18 cellular contexts compared by ENCODE assay signal in genomic region chr10:60511823-60512222, GRCh38.
"Had no signal": no experiment of that assay in that cellular context is flagged by ENCODE, and none has a peak within 500 bp of the region (broad histone marks: within the 10 kb centered on the region; RNA-seq: fewer than 3 reads in every experiment).

No MANE protein-coding gene starts in this region.

- DNase-seq: activated CD4-positive, alpha-beta T cell treated with anti-CD3 and anti-CD28 coated beads for 1 hour; activated gamma-delta T cell treated with Interleukin-2 at 50 U/mL for 16 hours; activated T-cell treated with anti-CD3 and anti-CD28 coated beads, Interleukin-2, amount 50 U/mL, for 1 hour; brain microvascular endothelial cell; cortex of kidney; effector CD4-positive, alpha-beta T cell; erythroblast; foreskin melanocyte; glutamatergic neuron; immature natural killer cell; kidney glomerular epithelial cell; pancreas; spleen; stimulated activated CD4-positive, alpha-beta T cell treated with anti-CD3 and anti-CD28 coated beads, Interleukin-4, amount 100 ng/mL, for 24 hours; stimulated activated naive CD4-positive, alpha-beta T cell treated with Interleukin-2 at 50 U/mL for 16 hours; T-helper 9 cell had no signal

- H3K27ac ChIP-seq: ascending aorta, brain microvascular endothelial cell, hepatocyte, pancreas, spleen had no signal
